In the genomic region with DNA sequence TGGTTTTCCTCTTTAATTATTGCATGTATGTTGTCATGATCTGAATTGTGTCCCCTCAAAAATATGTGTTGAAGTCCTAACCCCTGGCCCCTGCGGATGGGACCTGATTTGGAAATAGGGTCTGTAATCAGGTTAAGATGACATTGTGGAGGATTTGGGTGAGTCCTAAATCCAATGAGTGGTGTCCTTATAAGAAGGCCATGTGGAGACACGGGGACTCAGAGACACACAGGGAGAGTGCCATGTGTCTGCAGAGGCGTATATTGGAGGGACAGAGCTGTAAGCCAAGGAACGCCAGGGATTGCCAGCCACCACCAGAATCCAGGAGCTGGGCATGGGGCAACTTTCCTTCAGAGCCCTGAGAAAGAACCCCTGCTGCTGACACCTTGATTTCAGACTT, we compare ENCODE assay signal across 18 cellular contexts.
"Had no signal": no experiment of that assay in that cellular context is flagged by ENCODE, and none has a peak within 500 bp of the region (broad histone marks: within the 10 kb centered on the region; RNA-seq: fewer than 3 reads in every experiment).

No MANE protein-coding gene starts in this region.

- H3K27ac ChIP-seq: HL-60, SJCRH30 had no signal

- H3K9me3 ChIP-seq: SJCRH30 had no signal

- H3K27me3 ChIP-seq: SJCRH30 had no signal

- H3K36me3 ChIP-seq: SJCRH30 had no signal

- DNase-seq: KBM-7, MV-4-11, NCI-H1048, NCI-H1105, NCI-H1417, NCI-H1436 treated with DMSO at 0.1 percent for 48 hours, NCI-H1694, NCI-H187 treated with DMSO at 0.1 percent for 48 hours, NCI-H2029 treated with DMSO at 0.1 percent for 48 hours, NCI-H2171 treated with DMSO at 0.1 percent for 48 hours, NCI-H345, NCI-H446 treated with DMSO at 0.1 percent for 48 hours, NCI-H510A treated with DMSO at 0.1 percent for 48 hours, NCI-H526, PC-3, SHP77 treated with DMSO at 0.1 percent for 48 hours, SJCRH30 had no signal

- H3K4me3 ChIP-seq: SJCRH30 had no signal
